In the genomic region with DNA sequence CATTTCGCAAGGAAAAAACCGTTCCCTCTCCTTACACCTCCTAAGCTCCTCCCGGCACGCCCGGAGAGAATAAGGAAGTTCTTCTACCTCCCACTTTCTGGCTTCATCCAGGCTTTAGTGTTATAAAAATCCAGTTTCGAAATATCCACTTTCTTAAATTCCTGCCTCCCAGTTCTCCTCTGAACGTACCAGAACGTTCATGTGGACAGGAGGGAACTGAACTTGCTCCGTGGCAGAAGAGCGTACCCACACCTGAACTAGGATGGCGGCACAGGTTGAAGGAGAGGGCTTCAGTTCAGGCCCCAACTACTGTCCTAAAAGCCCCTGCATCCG, we compare ENCODE assay signal across 24 cellular contexts. TPM values are rescaled to one million over a fixed set of nuclear protein-coding genes. Genes with fewer than 3 reads are reported as not detected.
DNase-seq lines count a peak whose midpoint lies in the region; ATAC-seq and TF ChIP-seq lines count a peak whose summit lies in the region.
"Had no signal": no experiment of that assay in that cellular context is flagged by ENCODE, and none has a peak within 500 bp of the region (broad histone marks: within the 10 kb centered on the region; RNA-seq: fewer than 3 reads in every experiment).

No MANE protein-coding gene starts in this region.

- H3K27me3 ChIP-seq in H7 (ENCODE audit: control insufficient read depth, insufficient read depth, low read length) (peaks cover 67% of the 10 kb centered on the region), duodenal mucosa (ENCODE audit: control insufficient read depth in 1 of 2, insufficient read depth in 2 of 2, low read length in 2 of 2) (peaks cover 66 to 93% of the 10 kb centered on the region in 2 donors), layer of hippocampus (ENCODE audit: control insufficient read depth, insufficient read depth, low read length) (peaks cover 44% of the 10 kb centered on the region), tibial artery (peaks cover 0 to 90% of the 10 kb centered on the region in 2 donors)

- intact Hi-C loops in tibial artery (cut with DNase I; ENCODE audit: low total_unique reads): no loop called here

- peak overlapping the region; percentile 35 for H3K4me3 Mint-ChIP-seq in progenitor cell of endocrine pancreas (ENCODE audit: low read depth)
- H3K4me3 Mint-ChIP-seq: activated naive CD4-positive, alpha-beta T cell treated with anti-CD3 and anti-CD28 coated beads, Interleukin-2, amount 10 ng/mL, durations not matched to agents 7 days and 5 days; memory B cell had no signal

- no peak for DNase-seq in H7
- no peak for DNase-seq in progenitor cell of endocrine pancreas (ENCODE audit: low spot score, unreplicated experiment)
- DNase-seq in tibial artery: no peak
- DNase-seq in NCI-H748 treated with DMSO at 0.1 percent for 48 hours (lab: John Stamatoyannopoulos, UW): no peak
- DNase-seq in NK-92 treated with Interleukin-12 subunit alpha and Interleukin-12 subunit beta, amount 100 ng/mL, for 24 hours (lab: John Stamatoyannopoulos, UW): no peak
- DNase-seq: activated naive CD4-positive, alpha-beta T cell treated with anti-CD3 and anti-CD28 coated beads, Interleukin-2, amount 10 ng/mL, durations not matched to agents 7 days and 5 days; anterior cingulate cortex; C1 segment of cervical spinal cord; central memory CD4-positive, alpha-beta T cell; foreskin fibroblast; Kasumi-1; naive thymus-derived CD4-positive, alpha-beta T cell; NCI-H187; NCI-H2227 treated with DMSO at 0.1 percent for 48 hours; posterior cingulate gyrus; SHP77; substantia nigra; SW 1271 had no signal

- H3K27ac Mint-ChIP-seq in progenitor cell of endocrine pancreas: no peak overlapping the region
- H3K27ac Mint-ChIP-seq: memory B cell had no signal

- no peak overlapping the region for H3K27ac ChIP-seq in duodenal mucosa (ENCODE audit: low read depth, low read length)
- peak overlapping the region; percentile 12 for H3K27ac ChIP-seq in layer of hippocampus (ENCODE audit: low read depth, low read length)
- no peak overlapping the region for H3K27ac ChIP-seq in tibial artery

- peaks cover 93% of the 10 kb centered on the region for H3K27me3 Mint-ChIP-seq in progenitor cell of endocrine pancreas

- peaks cover 22% of the 10 kb centered on the region for H3K4me1 Mint-ChIP-seq in progenitor cell of endocrine pancreas (ENCODE audit: low read depth)

- H3K9ac ChIP-seq in duodenal mucosa (ENCODE audit: low read depth in 1 of 2, low read length in 2 of 2): no peak overlapping the region

- H3K4me1 ChIP-seq in duodenal mucosa (ENCODE audit: control insufficient read depth in 1 of 2, insufficient read depth in 2 of 2, low read length in 2 of 2) (peaks cover 15 to 17% of the 10 kb centered on the region in 2 donors), tibial artery (peaks cover 0 to 44% (median 36%) of the 10 kb centered on the region in 4 donors)

- no peaks in the 10 kb centered on the region for H3K36me3 Mint-ChIP-seq in progenitor cell of endocrine pancreas (ENCODE audit: insufficient read depth)
- H3K36me3 Mint-ChIP-seq: activated naive CD4-positive, alpha-beta T cell treated with anti-CD3 and anti-CD28 coated beads, Interleukin-2, amount 10 ng/mL, durations not matched to agents 7 days and 5 days; memory B cell; naive thymus-derived CD4-positive, alpha-beta T cell had no signal

- H3K9me3 ChIP-seq in duodenal mucosa (ENCODE audit: control insufficient read depth in 1 of 2, low read length in 2 of 2) (no peaks in the 10 kb centered on the region), tibial artery (no peaks in the 10 kb centered on the region)

- H3K9me3 Mint-ChIP-seq in progenitor cell of endocrine pancreas (ENCODE audit: low read depth): no peaks in the 10 kb centered on the region
- H3K9me3 Mint-ChIP-seq: activated naive CD4-positive, alpha-beta T cell treated with anti-CD3 and anti-CD28 coated beads, Interleukin-2, amount 10 ng/mL, durations not matched to agents 7 days and 5 days; memory B cell had no signal

- H3K4me3 ChIP-seq in H7 (ENCODE audit: insufficient read depth, low read depth, low read length): peak overlapping the region; percentile 38
- H3K4me3 ChIP-seq in duodenal mucosa (ENCODE audit: low read depth in 1 of 2, low read length in 2 of 2): peak overlapping the region; percentile 64 to 73
- H3K4me3 ChIP-seq in tibial artery: no peak overlapping the region

- H3K36me3 ChIP-seq in H7 (replicated peaks; ENCODE audit: control insufficient read depth, insufficient read depth, low read length) (no peaks in the 10 kb centered on the region), duodenal mucosa (ENCODE audit: control insufficient read depth in 1 of 2, insufficient read depth in 2 of 2, low read length in 2 of 2) (no peaks in the 10 kb centered on the region), tibial artery (no peaks in the 10 kb centered on the region)

- no peak for TF ChIP-seq CTCF in progenitor cell of endocrine pancreas (IDR thresholded peaks at IDR 0.05; ENCODE audit: unreplicated experiment)
- no peak for TF ChIP-seq CTCF in tibial artery (IDR thresholded peaks at IDR 0.05)

- ATAC-seq in HG03045 (IDR thresholded peaks at IDR 0.05; ENCODE audit: unreplicated experiment): no peak
- ATAC-seq: naive thymus-derived CD4-positive, alpha-beta T cell had no signal

RNA-seq across cellular contexts. Expression of gene LMX1A, which starts 4.4 kb away (rescaled TPM):
- 0.59 and 1.5 TPM in 2 replicates for total RNA-seq in H7 (2014; rRNA removed; shearing (Covaris generic))
- 0.18 TPM in 1 of 2 replicates, not detected in the other for total RNA-seq in progenitor cell of endocrine pancreas
- total RNA-seq: dermis microvascular lymphatic vessel endothelial cell; epithelial cell of proximal tubule; naive thymus-derived CD4-positive, alpha-beta T cell had no signal

Comparison
In these comparisons a context has a peak if more than half of its experiments do, and no peak if none do; other contexts are left out.
1. H3K4me3 ChIP-seq: peak in H7 (single experiment) and duodenal mucosa (2 of 2); none in tibial artery (0 of 2).